In the genomic region with DNA sequence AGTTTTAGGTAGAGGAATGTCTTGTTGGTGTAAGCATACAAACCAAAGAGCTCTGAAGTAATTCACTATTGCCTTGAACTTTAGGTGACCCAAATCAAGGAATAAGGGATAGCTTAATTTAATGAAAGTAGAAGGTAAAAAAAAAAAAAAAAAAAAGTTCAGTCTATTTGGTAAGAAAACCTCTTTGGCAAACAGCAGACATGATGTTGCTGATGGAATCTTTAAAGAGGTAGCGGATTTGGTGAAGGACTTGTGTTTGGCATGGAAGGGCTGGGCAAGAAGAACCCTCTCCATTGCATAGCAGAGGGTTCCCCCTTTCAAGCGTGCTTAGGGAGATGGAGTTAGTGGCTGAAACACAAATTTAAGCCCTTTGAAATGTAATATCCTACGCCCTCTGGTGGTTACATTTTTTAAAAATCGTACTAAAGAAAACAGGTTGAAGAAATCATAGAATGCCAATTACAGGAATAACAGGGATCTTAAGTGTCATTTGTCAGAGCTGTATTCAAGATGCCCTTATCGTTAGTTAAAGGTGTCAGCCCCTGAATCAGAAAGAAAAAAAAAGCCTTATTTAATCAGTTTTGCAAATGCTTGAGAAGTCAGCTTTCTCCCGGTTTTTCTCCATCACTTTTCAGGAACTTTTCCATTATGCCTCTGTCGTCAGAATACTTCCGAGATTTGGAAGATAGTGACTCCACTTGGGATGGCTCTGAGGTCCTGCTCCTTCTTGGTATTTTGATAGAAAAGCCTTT, we compare ENCODE assay signal across 7 cellular contexts.
A peak's percentile ranks its signal among the peaks of the same experiment; 100 is the strongest.
DNase-seq lines count a peak whose midpoint lies in the region; ATAC-seq and TF ChIP-seq lines count a peak whose summit lies in the region.

No MANE protein-coding gene starts in this region.

- no peak overlapping the region for H3K4me2 ChIP-seq in trophoblast cell (ENCODE audit: low read length)

- H3K4me3 ChIP-seq in gastroesophageal sphincter (no peak overlapping the region), trophoblast cell (ENCODE audit: low read depth, low read length) (no peak overlapping the region)

- no peak for ATAC-seq in gastroesophageal sphincter
- no peak for ATAC-seq in HG03025 (IDR thresholded peaks at IDR 0.05; ENCODE audit: low FRiP score, unreplicated experiment)
- no peak for ATAC-seq in GM21737 (IDR thresholded peaks at IDR 0.05; ENCODE audit: unreplicated experiment)

- TF ChIP-seq EP300 in gastroesophageal sphincter (IDR thresholded peaks at IDR 0.05), result no peak

- H4K8ac ChIP-seq in trophoblast cell (ENCODE audit: low read depth, low read length), result no peak overlapping the region

- H3K18ac ChIP-seq in trophoblast cell (ENCODE audit: low read length), result no peak overlapping the region

- H3K36me3 ChIP-seq in gastroesophageal sphincter (no peaks in the 10 kb centered on the region), trophoblast cell (ENCODE audit: control insufficient read depth in 1 of 2, insufficient read depth in 2 of 2, low read length in 2 of 2) (no peaks in the 10 kb centered on the region)

- no peak overlapping the region for H3K9ac ChIP-seq in trophoblast cell (ENCODE audit: low read length)

- H3K27me3 ChIP-seq in gastroesophageal sphincter (no peaks in the 10 kb centered on the region), trophoblast cell (ENCODE audit: insufficient read depth, low read length) (no peaks in the 10 kb centered on the region)

- H3K4ac ChIP-seq in trophoblast cell (ENCODE audit: low read depth, low read length), result no peak overlapping the region

- no peak overlapping the region for H4K91ac ChIP-seq in trophoblast cell (ENCODE audit: low read depth, low read length)

- H3K23ac ChIP-seq in trophoblast cell (ENCODE audit: low read length), result no peak overlapping the region

- H3K79me2 ChIP-seq in trophoblast cell (ENCODE audit: control insufficient read depth, insufficient read depth, low read length, poor library complexity), result no peaks in the 10 kb centered on the region

- H2BK120ac ChIP-seq in trophoblast cell (ENCODE audit: insufficient read depth, low read length, poor library complexity), result peak overlapping the region; percentile 73

- no peak overlapping the region for H3K14ac ChIP-seq in trophoblast cell (ENCODE audit: low read length)

- H2AK5ac ChIP-seq in trophoblast cell (ENCODE audit: low read length), result no peak overlapping the region

- H4K12ac ChIP-seq in trophoblast cell (ENCODE audit: low read depth, low read length), result no peak overlapping the region

- H3K9me3 ChIP-seq in gastroesophageal sphincter, result no peaks in the 10 kb centered on the region
- H3K9me3 ChIP-seq in trophoblast cell (ENCODE audit: insufficient read depth, low read depth, low read length), result no peaks in the 10 kb centered on the region

- H2AFZ ChIP-seq in trophoblast cell (ENCODE audit: insufficient read depth, low read length, poor library complexity), result no peak overlapping the region

- TF ChIP-seq CTCF in GM12874 (IDR thresholded peaks at IDR 0.05; ENCODE audit: insufficient read depth, low read depth, low read length) (0 out of 2 replicates have a peak, but pooled peaks have one; percentile 19), gastroesophageal sphincter (IDR thresholded peaks at IDR 0.05) (peak; percentile 44 to 61 (median 58))

- peak overlapping the region; percentile 79 for H2BK12ac ChIP-seq in trophoblast cell (ENCODE audit: low read length)

- H3K4me1 ChIP-seq in gastroesophageal sphincter (no peaks in the 10 kb centered on the region), trophoblast cell (ENCODE audit: control insufficient read depth in 1 of 2, insufficient read depth in 2 of 2, low read length in 2 of 2) (no peaks in the 10 kb centered on the region)

- no peak overlapping the region for H3K27ac ChIP-seq in gastroesophageal sphincter
- no peak overlapping the region for H3K27ac ChIP-seq in trophoblast cell (ENCODE audit: low read depth, low read length)

- H3K79me1 ChIP-seq in trophoblast cell (ENCODE audit: low read length), result peaks cover 1% of the 10 kb centered on the region

- no peak overlapping the region for H2BK5ac ChIP-seq in trophoblast cell (ENCODE audit: low read depth, low read length, poor library complexity)

- no peak for TF ChIP-seq POLR2A in gastroesophageal sphincter (IDR thresholded peaks at IDR 0.05)

- DNase-seq in NCI-H1092 treated with DMSO at 0.1 percent for 48 hours (lab: John Stamatoyannopoulos, UW) (peak; percentile 54), SW480 (ENCODE audit: low spot score) (peak; percentile 51), trophoblast cell (peak in 1 of 2 donors; percentile 72)

- 27 to 31% methylated on average over 8 of the region's 8 CpGs for WGBS in gastroesophageal sphincter (ENCODE audit: low coverage in 1 of 2), 2 donors
- no CpG with 5 or more reads among the region's 8 CpGs for WGBS in trophoblast cell (ENCODE audit: extremely low coverage, insufficient coverage, insufficient read length)
